In the genomic region with DNA sequence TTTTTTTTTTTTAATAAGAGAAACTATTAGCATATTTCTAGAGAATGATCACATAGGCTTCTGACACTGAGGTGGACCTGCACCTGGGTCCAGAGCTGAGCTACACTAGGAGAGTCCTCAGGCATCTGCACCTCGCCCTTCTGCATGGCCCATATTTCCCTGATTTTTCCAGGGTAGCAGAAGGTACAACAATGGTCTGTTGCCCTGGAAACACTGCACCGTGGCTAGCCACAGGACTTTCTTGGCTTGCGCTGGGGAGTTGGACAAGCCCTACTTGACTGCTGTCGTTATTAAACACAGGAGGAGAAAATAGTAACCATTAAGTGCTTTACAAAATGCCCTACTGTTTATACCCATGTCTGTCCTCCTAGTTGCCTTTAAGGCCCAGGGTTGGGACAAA, we compare ENCODE assay signal across 24 cellular contexts.
"Had no signal": no experiment of that assay in that cellular context is flagged by ENCODE, and none has a peak within 500 bp of the region (broad histone marks: within the 10 kb centered on the region; RNA-seq: fewer than 3 reads in every experiment).

No MANE protein-coding gene starts in this region.

- H3K27ac ChIP-seq: RWPE1, VCaP had no signal

- ATAC-seq: activated T-cell treated with anti-CD3 and anti-CD28 coated beads, Interleukin-2, amount 50 U/mL, for 4 hours; Panc1; T-helper 17 cell had no signal

- DNase-seq: activated CD4-positive, alpha-beta memory T cell treated with anti-CD3 and anti-CD28 coated beads for 36 hours; activated CD4-positive, alpha-beta T cell treated with anti-CD3 and anti-CD28 coated beads, Interleukin-2, amount 10 ng/mL, durations not matched to agents 7 days and 5 days; activated CD4-positive, CD25-positive, alpha-beta regulatory T cell; activated CD8-positive, alpha-beta memory T cell treated with anti-CD3 and anti-CD28 coated beads for 24 hours; activated effector memory CD4-positive, alpha-beta T cell treated with anti-CD3 and anti-CD28 coated beads, Interleukin-2, amount 50 U/mL, for 16 hours; activated naive CD4-positive, alpha-beta T cell treated with Interleukin-2 at 50 U/mL for 16 hours; activated naive CD8-positive, alpha-beta T cell treated with anti-CD3 and anti-CD28 coated beads for 36 hours; activated T-cell treated with anti-CD3 and anti-CD28 coated beads, Interleukin-2, amount 50 U/mL, for 4 hours; KG1; NCI-H1092; NCI-H1930; NCI-H2171; NCI-H2227 treated with DMSO at 0.1 percent for 48 hours; NCI-H446 treated with DMSO at 0.1 percent for 48 hours; NCI-H524 treated with DMSO at 0.1 percent for 48 hours; NCI-H82; NK-92 treated with Interleukin-12 subunit alpha and Interleukin-12 subunit beta, amount 100 ng/mL, for 24 hours; OCI-M1; Right ventricle myocardium superior; T-helper 17 cell; T-helper 9 cell had no signal
